Comparison of ENCODE assay signal across 9 cellular contexts in genomic region chr1:6219641-6220040, GRCh38. TPM values are rescaled to one million over a fixed set of nuclear protein-coding genes. Genes with fewer than 3 reads are reported as not detected.
"Had no signal": no experiment of that assay in that cellular context is flagged by ENCODE, and none has a peak within 500 bp of the region (broad histone marks: within the 10 kb centered on the region; RNA-seq: fewer than 3 reads in every experiment).

No MANE protein-coding gene starts in this region.

RNA-seq across cellular contexts. Expression of gene HES3, which starts 24.3 kb away (rescaled TPM):
- total RNA-seq: activated B cell treated with CpG ODN at 0.5 μM for 24 hours; activated CD4-positive, alpha-beta memory T cell treated with anti-CD3 and anti-CD28 coated beads for 36 hours; activated naive CD4-positive, alpha-beta T cell treated with anti-CD3 and anti-CD28 coated beads for 36 hours; activated naive CD4-positive, alpha-beta T cell treated with anti-CD3 and anti-CD28 coated beads, Interleukin-2, amount 50 U/mL, for 72 hours; activated T-cell treated with anti-CD3 and anti-CD28 coated beads, Interleukin-2, amount 50 U/mL, for 4 hours; activated T-helper 1 cell treated with anti-CD3 and anti-CD28 coated beads, Interleukin-12 subunit alpha, Interleukin-12 subunit beta, Interleukin-2, Interleukin-4 antibody, amounts not matched to agents 30 ng/mL and 10 ng/mL and 1 ng/mL, durations not matched to agents 14 hours and 24 hours and 36 hours; adrenal gland; Peyer's patch; Right ventricle myocardium superior had no signal
- polyA plus RNA-seq: adrenal gland had no signal

RNA-seq across cellular contexts. Expression of gene CHD5, which starts 39.5 kb away (rescaled TPM):
- total RNA-seq: Right ventricle myocardium superior had no signal
